26 cellular contexts compared by ENCODE assay signal in genomic region chr1:71916894-71917293, GRCh38.
"Had no signal": no experiment of that assay in that cellular context is flagged by ENCODE, and none has a peak within 500 bp of the region (broad histone marks: within the 10 kb centered on the region; RNA-seq: fewer than 3 reads in every experiment).

No MANE protein-coding gene starts in this region.

- H3K36me3 ChIP-seq: ascending aorta had no signal

- H2AFZ ChIP-seq: PC-9 had no signal

- ATAC-seq: activated naive CD4-positive, alpha-beta T cell treated with anti-CD3 and anti-CD28 coated beads, Interleukin-2, amount 50 U/mL, for 72 hours; activated naive CD8-positive, alpha-beta T cell treated with anti-CD3 and anti-CD28 coated beads, Interleukin-2, amount 50 U/mL, for 24 hours; activated T-cell treated with anti-CD3 and anti-CD28 coated beads, Interleukin-2, amount 50 U/mL, for 4 hours; body of pancreas; T-cell had no signal

- H3K4me1 ChIP-seq: ascending aorta, body of pancreas had no signal

- H3K4me2 ChIP-seq: PC-9 had no signal

- DNase-seq: activated CD4-positive, alpha-beta memory T cell treated with anti-CD3 and anti-CD28 coated beads for 36 hours; activated CD4-positive, alpha-beta T cell treated with anti-CD3 and anti-CD28 coated beads, Interleukin-2, amount 10 ng/mL, durations not matched to agents 7 days and 5 days; activated CD4-positive, CD25-positive, alpha-beta regulatory T cell; activated CD8-positive, alpha-beta memory T cell treated with anti-CD3 and anti-CD28 coated beads for 24 hours; activated effector memory CD4-positive, alpha-beta T cell treated with anti-CD3 and anti-CD28 coated beads, Interleukin-2, amount 50 U/mL, for 16 hours; activated naive CD4-positive, alpha-beta T cell treated with Interleukin-2 at 50 U/mL for 16 hours; activated naive CD8-positive, alpha-beta T cell treated with anti-CD3 and anti-CD28 coated beads, Interleukin-2, amount 50 U/mL, for 24 hours; activated T-cell treated with anti-CD3 and anti-CD28 coated beads, Interleukin-2, amount 50 U/mL, for 4 hours; amniotic stem cell; body of pancreas; Karpas-422; MV-4-11; NCI-H1092 treated with DMSO at 0.1 percent for 48 hours; NCI-H1417 treated with DMSO at 0.1 percent for 48 hours; NCI-H1694 treated with DMSO at 0.1 percent for 48 hours; NCI-H2029 treated with DMSO at 0.1 percent for 48 hours; NCI-H510A treated with DMSO at 0.1 percent for 48 hours; NCI-H69; PC-9; SIG-M5; T-cell; T-helper 2 cell; T1000 had no signal

- H3K4me3 ChIP-seq: ascending aorta, body of pancreas, PC-9 had no signal

- H3K27ac ChIP-seq: ascending aorta, body of pancreas, PC-9, VCaP had no signal

- H3K9me3 ChIP-seq: ascending aorta, body of pancreas had no signal

- H3K27me3 ChIP-seq: ascending aorta, body of pancreas had no signal
